ENCODE assay signal across 1 cellular context in the genomic region with DNA sequence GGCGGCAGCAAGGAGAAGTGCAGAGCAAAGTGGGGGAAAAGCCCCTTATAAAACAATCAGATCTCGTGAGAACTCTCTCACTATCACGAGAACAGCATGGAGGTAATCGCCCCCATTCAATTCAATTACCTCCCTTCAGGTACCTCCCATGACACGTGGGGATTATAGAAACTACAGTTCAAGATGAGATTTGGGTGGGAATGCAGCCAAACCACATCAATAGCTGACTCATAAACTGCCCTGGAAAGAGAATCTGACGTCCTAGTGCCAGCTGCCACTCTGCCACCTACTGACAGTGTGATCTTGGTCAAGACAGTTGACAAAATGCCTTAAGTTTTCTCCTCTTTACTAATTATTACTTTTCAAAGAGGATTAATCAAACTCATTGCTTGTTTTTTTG.
TF ChIP-seq lines count a peak whose summit lies in the region.

No MANE protein-coding gene starts in this region.

TF ChIP-seq in IMR-90, 13 proteins besides CTCF, POLR2A, EP300 and RAD21 (continued from another document):
- TF ChIP-seq MAFK (IDR thresholded peaks at IDR 0.05; ENCODE audit: low read depth, low read length) (no peak), SMC3 (IDR thresholded peaks at IDR 0.05; ENCODE audit: low read depth, low read length) (no peak)
- TF ChIP-seq, protein P1, sequence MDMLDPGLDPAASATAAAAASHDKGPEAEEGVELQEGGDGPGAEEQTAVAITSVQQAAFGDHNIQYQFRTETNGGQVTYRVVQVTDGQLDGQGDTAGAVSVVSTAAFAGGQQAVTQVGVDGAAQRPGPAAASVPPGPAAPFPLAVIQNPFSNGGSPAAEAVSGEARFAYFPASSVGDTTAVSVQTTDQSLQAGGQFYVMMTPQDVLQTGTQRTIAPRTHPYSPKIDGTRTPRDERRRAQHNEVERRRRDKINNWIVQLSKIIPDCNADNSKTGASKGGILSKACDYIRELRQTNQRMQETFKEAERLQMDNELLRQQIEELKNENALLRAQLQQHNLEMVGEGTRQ (IDR thresholded peaks at IDR 0.05; ENCODE audit: low read depth, low read length) = no peak
